7 cellular contexts compared by ENCODE assay signal in the genomic region with DNA sequence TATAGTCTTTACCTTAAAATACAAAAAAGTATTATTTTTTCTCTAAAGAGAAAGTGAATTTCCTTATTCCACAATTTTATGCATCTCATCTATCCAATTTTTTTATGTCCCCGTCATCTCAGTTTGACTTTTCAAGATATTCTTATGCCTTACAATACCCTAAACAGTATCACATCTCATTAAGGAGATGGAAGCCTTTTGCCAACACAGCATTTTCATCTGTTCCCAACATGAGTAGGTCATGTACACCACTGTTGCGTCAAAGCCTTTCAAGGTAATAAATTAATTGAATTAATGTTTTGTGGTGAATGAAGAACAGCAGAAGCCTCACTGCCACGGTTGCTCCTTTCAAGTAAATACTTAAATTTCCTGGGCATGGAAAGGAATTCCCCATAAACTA.
"Had no signal": no experiment of that assay in that cellular context is flagged by ENCODE, and none has a peak within 500 bp of the region (broad histone marks: within the 10 kb centered on the region; RNA-seq: fewer than 3 reads in every experiment).

No MANE protein-coding gene starts in this region.

- FAIRE-seq: GM12878, GM12891, GM12892, GM18507, GM19239 had no signal

- H3K4me3 ChIP-seq: GM12878 had no signal

- DNase-seq: GDM1, GF-D8 had no signal

- ATAC-seq: GM12878 had no signal
